30 cellular contexts compared by ENCODE assay signal in the genomic region with DNA sequence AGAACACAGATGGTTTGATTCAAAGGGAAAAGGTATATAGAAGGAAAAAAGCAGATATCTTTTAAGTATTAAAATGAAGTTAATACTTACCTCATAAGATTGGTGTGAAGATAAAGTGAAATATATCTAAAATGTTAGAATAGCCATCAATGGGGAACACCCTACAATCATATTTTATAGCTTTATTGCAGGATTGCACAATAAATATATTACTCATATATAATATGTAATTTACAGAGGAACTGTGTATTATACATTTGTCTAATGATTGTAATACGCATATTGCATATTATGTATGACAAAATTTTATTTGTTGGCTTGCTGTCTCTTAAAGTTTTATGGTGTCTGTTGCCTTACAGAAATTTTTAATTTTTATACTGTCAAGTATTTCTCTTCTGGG.
"Had no signal": no experiment of that assay in that cellular context is flagged by ENCODE, and none has a peak within 500 bp of the region (broad histone marks: within the 10 kb centered on the region; RNA-seq: fewer than 3 reads in every experiment).

No MANE protein-coding gene starts in this region.

- DNase-seq: activated CD4-positive, alpha-beta memory T cell treated with anti-CD3 and anti-CD28 coated beads for 36 hours; activated CD4-positive, alpha-beta T cell treated with anti-CD3 and anti-CD28 coated beads for 36 hours; activated CD4-positive, alpha-beta T cell treated with anti-CD3 and anti-CD28 coated beads, Interleukin-2, amount 10 ng/mL, durations not matched to agents 24 days and 14 days; activated CD4-positive, CD25-positive, alpha-beta regulatory T cell; activated CD4-positive, CD25-positive, alpha-beta regulatory T cell treated with anti-CD3 and anti-CD28 coated beads, Interleukin-2, amount 50 U/mL, for 72 hours; activated CD8-positive, alpha-beta memory T cell treated with anti-CD3 and anti-CD28 coated beads, Interleukin-2, amount 10 ng/mL, durations not matched to agents 7 days and 5 days; activated CD8-positive, alpha-beta memory T cell treated with anti-CD3 and anti-CD28 coated beads, Interleukin-2, amount 50 U/mL, for 4 hours; activated CD8-positive, alpha-beta T cell treated with anti-CD3 and anti-CD28 coated beads, Interleukin-2, amount 10 ng/mL, durations not matched to agents 7 days and 5 days; activated effector memory CD4-positive, alpha-beta T cell treated with anti-CD3 and anti-CD28 coated beads, Interleukin-2, amount 50 U/mL, for 16 hours; activated naive CD4-positive, alpha-beta T cell treated with anti-CD3 and anti-CD28 coated beads for 36 hours; activated naive CD8-positive, alpha-beta T cell treated with anti-CD3 and anti-CD28 coated beads for 36 hours; activated naive CD8-positive, alpha-beta T cell treated with anti-CD3 and anti-CD28 coated beads, Interleukin-2, amount 50 U/mL, for 24 hours; activated T-cell treated with anti-CD3 and anti-CD28 coated beads, Interleukin-2, amount 50 U/mL, for 1 hour; activated T-cell treated with anti-CD3 and anti-CD28 coated beads, Interleukin-2, amount 50 U/mL, for 48 hours; adrenal gland; amygdala; aorta; body of pancreas; caudate nucleus; cortex of kidney; dermis blood vessel endothelial cell; effector CD4-positive, alpha-beta T cell; effector memory CD8-positive, alpha-beta T cell; erythroblast; foreskin keratinocyte; gastrocnemius medialis; heart right ventricle; T-helper 17 cell; T1000 had no signal

- H3K27ac ChIP-seq: adrenal gland, body of pancreas, esophagus muscularis mucosa, foreskin keratinocyte, gastrocnemius medialis, heart right ventricle had no signal

- H3K4me1 ChIP-seq: adrenal gland, foreskin keratinocyte had no signal

- H3K4me3 ChIP-seq: adrenal gland, body of pancreas, esophagus muscularis mucosa, gastrocnemius medialis, heart right ventricle had no signal

- H3K9me3 ChIP-seq: adrenal gland, body of pancreas, esophagus muscularis mucosa, gastrocnemius medialis, heart right ventricle had no signal

- H3K27me3 ChIP-seq: adrenal gland, esophagus muscularis mucosa, foreskin keratinocyte, gastrocnemius medialis, heart right ventricle had no signal

- H3K36me3 ChIP-seq: adrenal gland, esophagus muscularis mucosa, gastrocnemius medialis had no signal

- ATAC-seq: activated CD4-positive, alpha-beta T cell treated with anti-CD3 and anti-CD28 coated beads for 36 hours; activated CD8-positive, alpha-beta memory T cell treated with anti-CD3 and anti-CD28 coated beads, Interleukin-2, amount 10 ng/mL, durations not matched to agents 7 days and 5 days; activated CD8-positive, alpha-beta T cell treated with anti-CD3 and anti-CD28 coated beads, Interleukin-2, amount 10 ng/mL, durations not matched to agents 7 days and 5 days; activated naive CD8-positive, alpha-beta T cell treated with anti-CD3 and anti-CD28 coated beads, Interleukin-2, amount 50 U/mL, for 24 hours; body of pancreas; effector memory CD8-positive, alpha-beta T cell; foreskin keratinocyte; gastrocnemius medialis; heart right ventricle; T-helper 17 cell had no signal
